Comparison of ENCODE assay signal across 1 cellular context in the genomic region with DNA sequence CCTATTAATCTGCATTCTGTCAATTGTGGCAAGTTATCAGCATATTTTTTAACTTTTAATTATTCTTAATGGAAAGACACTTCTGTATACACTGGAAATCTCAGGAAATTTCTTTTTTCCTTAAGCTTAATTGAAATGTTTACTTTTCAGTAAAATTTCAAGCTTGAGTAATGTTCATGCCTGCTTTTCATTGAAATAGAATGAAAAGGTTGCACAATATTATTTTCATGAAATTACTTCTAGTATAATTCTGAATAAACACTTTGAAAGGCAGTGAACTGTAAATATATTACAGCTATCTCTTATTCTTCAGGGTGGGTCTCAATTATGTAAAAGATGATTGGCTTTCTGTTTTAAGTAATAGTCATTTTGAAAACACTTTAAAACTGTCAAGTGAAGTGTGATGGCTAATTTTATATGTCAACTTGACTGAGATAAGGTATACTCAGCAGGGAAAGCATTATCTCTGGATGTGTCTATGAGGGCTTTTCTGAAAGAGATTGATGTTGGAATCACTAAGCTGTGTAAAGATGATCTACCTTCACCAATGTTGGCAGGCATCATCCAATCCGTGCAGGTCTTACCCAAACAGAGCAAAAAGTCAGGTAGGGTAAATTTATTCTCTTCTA.
TF ChIP-seq lines count a peak whose summit lies in the region.

No MANE protein-coding gene starts in this region.

TF ChIP-seq in K562, 482 proteins besides CTCF, POLR2A, EP300 and RAD21:
- TF ChIP-seq ZNF75A (CRISPR knock-in tag; IDR thresholded peaks at IDR 0.05) (no peak), ZBTB1 (CRISPR knock-in tag; IDR thresholded peaks at IDR 0.05; ENCODE audit: borderline replicate concordance, low read depth) (no peak), CBX5 (IDR thresholded peaks at IDR 0.05; ENCODE audit: borderline replicate concordance, low read depth) (no peak), ETV6 (IDR thresholded peaks at IDR 0.05; ENCODE audit: borderline replicate concordance in 1 of 2, low read depth in 2 of 2, low read length in 1 of 2) (no peak), ETV6 (CRISPR knock-in tag; IDR thresholded peaks at IDR 0.05; ENCODE audit: borderline replicate concordance) (no peak), KLF13 (tag; IDR thresholded peaks at IDR 0.05; ENCODE audit: borderline replicate concordance, low read depth) (no peak), DPF2 (IDR thresholded peaks at IDR 0.05) (no peak), MEIS2 (IDR thresholded peaks at IDR 0.05; ENCODE audit: partially characterized antibody) (peak; percentile 23), SOX6 (IDR thresholded peaks at IDR 0.05) (no peak), ZNF217 (CRISPR knock-in tag; IDR thresholded peaks at IDR 0.05) (no peak), JUN (IDR thresholded peaks at IDR 0.05; ENCODE audit: borderline replicate concordance, low read depth, low read length) (no peak), JUN (CRISPR knock-in tag; IDR thresholded peaks at IDR 0.05; ENCODE audit: borderline replicate concordance) (no peak), TARDBP (IDR thresholded peaks at IDR 0.05) (no peak), CEBPB (tag; IDR thresholded peaks at IDR 0.05) (peak; percentile 35; the same call in 1 of the 2 replicates), FOXJ2 (tag; IDR thresholded peaks at IDR 0.05) (no peak)
- TF ChIP-seq, protein P1, sequence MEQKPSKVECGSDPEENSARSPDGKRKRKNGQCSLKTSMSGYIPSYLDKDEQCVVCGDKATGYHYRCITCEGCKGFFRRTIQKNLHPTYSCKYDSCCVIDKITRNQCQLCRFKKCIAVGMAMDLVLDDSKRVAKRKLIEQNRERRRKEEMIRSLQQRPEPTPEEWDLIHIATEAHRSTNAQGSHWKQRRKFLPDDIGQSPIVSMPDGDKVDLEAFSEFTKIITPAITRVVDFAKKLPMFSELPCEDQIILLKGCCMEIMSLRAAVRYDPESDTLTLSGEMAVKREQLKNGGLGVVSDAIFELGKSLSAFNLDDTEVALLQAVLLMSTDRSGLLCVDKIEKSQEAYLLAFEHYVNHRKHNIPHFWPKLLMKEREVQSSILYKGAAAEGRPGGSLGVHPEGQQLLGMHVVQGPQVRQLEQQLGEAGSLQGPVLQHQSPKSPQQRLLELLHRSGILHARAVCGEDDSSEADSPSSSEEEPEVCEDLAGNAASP (IDR thresholded peaks at IDR 0.05), result no peak
- TF ChIP-seq, protein P2, sequence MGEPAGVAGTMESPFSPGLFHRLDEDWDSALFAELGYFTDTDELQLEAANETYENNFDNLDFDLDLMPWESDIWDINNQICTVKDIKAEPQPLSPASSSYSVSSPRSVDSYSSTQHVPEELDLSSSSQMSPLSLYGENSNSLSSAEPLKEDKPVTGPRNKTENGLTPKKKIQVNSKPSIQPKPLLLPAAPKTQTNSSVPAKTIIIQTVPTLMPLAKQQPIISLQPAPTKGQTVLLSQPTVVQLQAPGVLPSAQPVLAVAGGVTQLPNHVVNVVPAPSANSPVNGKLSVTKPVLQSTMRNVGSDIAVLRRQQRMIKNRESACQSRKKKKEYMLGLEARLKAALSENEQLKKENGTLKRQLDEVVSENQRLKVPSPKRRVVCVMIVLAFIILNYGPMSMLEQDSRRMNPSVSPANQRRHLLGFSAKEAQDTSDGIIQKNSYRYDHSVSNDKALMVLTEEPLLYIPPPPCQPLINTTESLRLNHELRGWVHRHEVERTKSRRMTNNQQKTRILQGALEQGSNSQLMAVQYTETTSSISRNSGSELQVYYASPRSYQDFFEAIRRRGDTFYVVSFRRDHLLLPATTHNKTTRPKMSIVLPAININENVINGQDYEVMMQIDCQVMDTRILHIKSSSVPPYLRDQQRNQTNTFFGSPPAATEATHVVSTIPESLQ (CRISPR knock-in tag; IDR thresholded peaks at IDR 0.05), result no peak
- TF ChIP-seq, protein P3, sequence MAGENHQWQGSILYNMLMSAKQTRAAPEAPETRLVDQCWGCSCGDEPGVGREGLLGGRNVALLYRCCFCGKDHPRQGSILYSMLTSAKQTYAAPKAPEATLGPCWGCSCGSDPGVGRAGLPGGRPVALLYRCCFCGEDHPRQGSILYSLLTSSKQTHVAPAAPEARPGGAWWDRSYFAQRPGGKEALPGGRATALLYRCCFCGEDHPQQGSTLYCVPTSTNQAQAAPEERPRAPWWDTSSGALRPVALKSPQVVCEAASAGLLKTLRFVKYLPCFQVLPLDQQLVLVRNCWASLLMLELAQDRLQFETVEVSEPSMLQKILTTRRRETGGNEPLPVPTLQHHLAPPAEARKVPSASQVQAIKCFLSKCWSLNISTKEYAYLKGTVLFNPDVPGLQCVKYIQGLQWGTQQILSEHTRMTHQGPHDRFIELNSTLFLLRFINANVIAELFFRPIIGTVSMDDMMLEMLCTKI (IDR thresholded peaks at IDR 0.05; ENCODE audit: partially characterized antibody), result no peak
- TF ChIP-seq, protein P4, sequence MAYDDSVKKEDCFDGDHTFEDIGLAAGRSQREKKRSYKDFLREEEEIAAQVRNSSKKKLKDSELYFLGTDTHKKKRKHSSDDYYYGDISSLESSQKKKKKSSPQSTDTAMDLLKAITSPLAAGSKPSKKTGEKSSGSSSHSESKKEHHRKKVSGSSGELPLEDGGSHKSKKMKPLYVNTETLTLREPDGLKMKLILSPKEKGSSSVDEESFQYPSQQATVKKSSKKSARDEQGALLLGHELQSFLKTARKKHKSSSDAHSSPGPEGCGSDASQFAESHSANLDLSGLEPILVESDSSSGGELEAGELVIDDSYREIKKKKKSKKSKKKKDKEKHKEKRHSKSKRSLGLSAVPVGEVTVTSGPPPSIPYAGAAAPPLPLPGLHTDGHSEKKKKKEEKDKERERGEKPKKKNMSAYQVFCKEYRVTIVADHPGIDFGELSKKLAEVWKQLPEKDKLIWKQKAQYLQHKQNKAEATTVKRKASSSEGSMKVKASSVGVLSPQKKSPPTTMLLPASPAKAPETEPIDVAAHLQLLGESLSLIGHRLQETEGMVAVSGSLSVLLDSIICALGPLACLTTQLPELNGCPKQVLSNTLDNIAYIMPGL (CRISPR knock-in tag; IDR thresholded peaks at IDR 0.05), result no peak
- TF ChIP-seq, protein P5, sequence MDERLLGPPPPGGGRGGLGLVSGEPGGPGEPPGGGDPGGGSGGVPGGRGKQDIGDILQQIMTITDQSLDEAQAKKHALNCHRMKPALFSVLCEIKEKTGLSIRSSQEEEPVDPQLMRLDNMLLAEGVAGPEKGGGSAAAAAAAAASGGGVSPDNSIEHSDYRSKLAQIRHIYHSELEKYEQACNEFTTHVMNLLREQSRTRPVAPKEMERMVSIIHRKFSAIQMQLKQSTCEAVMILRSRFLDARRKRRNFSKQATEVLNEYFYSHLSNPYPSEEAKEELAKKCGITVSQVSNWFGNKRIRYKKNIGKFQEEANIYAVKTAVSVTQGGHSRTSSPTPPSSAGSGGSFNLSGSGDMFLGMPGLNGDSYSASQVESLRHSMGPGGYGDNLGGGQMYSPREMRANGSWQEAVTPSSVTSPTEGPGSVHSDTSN (CRISPR knock-in tag; IDR thresholded peaks at IDR 0.05; ENCODE audit: low read depth), result no peak
- TF ChIP-seq, protein P5 (tag; conservative IDR thresholded peaks at IDR 0.05; ENCODE audit: low read depth), result 0 out of 2 replicates have a peak, but pooled peaks have one; percentile 13
